In the genomic region with DNA sequence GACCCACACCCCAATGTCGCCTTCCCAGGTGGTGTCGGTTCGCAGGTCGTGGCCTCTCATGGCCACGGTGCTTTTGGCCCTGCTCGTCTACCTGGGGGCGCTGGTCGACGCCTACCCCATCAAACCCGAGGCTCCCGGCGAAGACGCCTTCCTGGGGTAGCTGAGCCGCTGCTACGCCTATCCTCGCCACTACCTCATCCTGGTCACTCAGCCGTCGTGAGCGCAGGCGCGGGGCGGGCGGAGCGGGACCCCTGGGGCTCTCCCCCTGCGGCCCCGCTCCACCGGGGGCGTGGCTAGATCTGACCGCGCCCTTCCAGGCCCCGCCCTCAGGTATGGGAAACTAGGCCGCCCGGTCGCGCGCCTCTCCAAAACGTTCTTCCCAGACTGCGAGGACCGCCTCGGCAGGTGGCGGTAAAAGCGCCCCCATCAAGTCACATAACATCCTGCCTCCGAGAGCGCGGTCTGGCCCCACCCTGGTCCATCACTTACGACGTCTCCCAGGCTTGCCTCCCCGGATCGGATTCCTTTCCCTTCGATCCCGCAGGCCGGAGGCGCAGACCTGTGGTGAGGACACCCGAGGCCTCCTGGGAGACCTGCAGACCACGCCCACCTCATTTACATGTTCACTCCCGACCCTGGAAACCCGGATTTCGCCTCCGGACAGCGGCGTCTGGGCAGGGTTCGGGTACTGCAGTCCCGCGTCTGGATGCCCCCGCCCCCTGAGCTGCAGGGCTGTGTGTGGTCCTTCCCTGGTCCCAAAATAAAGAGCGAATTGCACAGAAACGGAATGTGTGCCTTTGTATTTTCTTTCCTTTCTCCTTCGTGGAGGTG, we compare ENCODE assay signal across 8 cellular contexts.
DNase-seq lines count a peak whose midpoint lies in the region; ATAC-seq and TF ChIP-seq lines count a peak whose summit lies in the region.

No MANE protein-coding gene starts in this region.

- H3K4me3 Mint-ChIP-seq in H9 = peak overlapping the region; percentile 88 to 94

- no peak overlapping the region for H2BK20ac ChIP-seq in H9 (ENCODE audit: low read depth, low read length, poor library complexity, severe bottlenecking)

- H3K4me3 ChIP-seq in ACC112 (ENCODE audit: low read depth, low read length) = peak overlapping the region; percentile 67
- peak overlapping the region; percentile 15 to 53 (median 42) for H3K4me3 ChIP-seq in Peyer's patch
- H3K4me3 ChIP-seq in coronary artery = peak overlapping the region; percentile 64
- H3K4me3 ChIP-seq in lower leg skin (ENCODE audit: low read depth, poor library complexity, severe bottlenecking) = peak overlapping the region; percentile 1
- peak overlapping the region; percentile 38 to 57 (median 44) for H3K4me3 ChIP-seq in stomach

- WGBS in H9 (ENCODE audit: extremely low coverage, insufficient read length, low lambda C conversion rate) = no CpG with 5 or more reads among the region's 68 CpGs
- 1 to 6% methylated on average over 31 to 58 of the region's 68 CpGs for WGBS in lower leg skin, 2 donors
- WGBS in stomach, 5 donors = 1 to 5% (median 3%) methylated on average over 37 to 68 of the region's 68 CpGs

- TF ChIP-seq POLR2A in Peyer's patch (IDR thresholded peaks at IDR 0.05) = no peak
- no peak for TF ChIP-seq POLR2A in lower leg skin (IDR thresholded peaks at IDR 0.05)
- TF ChIP-seq POLR2A in stomach (IDR thresholded peaks at IDR 0.05) = peak in 1 of 4 donors; percentile 9

- H3K79me2 ChIP-seq in ACC112 (ENCODE audit: control insufficient read depth, insufficient read depth, low read length, unreplicated experiment) = no peaks in the 10 kb centered on the region
- no peaks in the 10 kb centered on the region for H3K79me2 ChIP-seq in H9 (ENCODE audit: insufficient read depth, low read length)

- intact Hi-C loops in lower leg skin (cut with DNase I; ENCODE audit: low total_unique reads) = no loop called here
- intact Hi-C loops in stomach (cut with DNase I; ENCODE audit: low total_unique reads) = no loop called here

- peaks cover 10% of the 10 kb centered on the region for H3K23me2 ChIP-seq in H9 (ENCODE audit: insufficient read length, low read depth, low read length, poor library complexity, severe bottlenecking)

- H3K27me3 ChIP-seq in ACC112 (ENCODE audit: insufficient read depth, low read length) = peaks cover 24% of the 10 kb centered on the region
- H3K27me3 ChIP-seq in H9 (ENCODE audit: insufficient read depth, low read length) = no peaks in the 10 kb centered on the region
- H3K27me3 ChIP-seq in Peyer's patch = no peaks in the 10 kb centered on the region
- H3K27me3 ChIP-seq in stomach = peaks cover 0 to 47% (median 25%) of the 10 kb centered on the region in 3 donors

- peaks cover 28 to 33% of the 10 kb centered on the region in 2 experiments for H3K4me1 Mint-ChIP-seq in H9

- TF ChIP-seq CTCF in H9 (conservative IDR thresholded peaks at IDR 0.05) = no peak
- TF ChIP-seq CTCF in Peyer's patch (IDR thresholded peaks at IDR 0.05) = peak in 1 of 6 experiments; percentile 12
- TF ChIP-seq CTCF in coronary artery (IDR thresholded peaks at IDR 0.05) = no peak
- TF ChIP-seq CTCF in lower leg skin (IDR thresholded peaks at IDR 0.05) = no peak
- no peak for TF ChIP-seq CTCF in stomach (IDR thresholded peaks at IDR 0.05)

- H4K20me1 ChIP-seq in H9 (ENCODE audit: control insufficient read depth, insufficient read depth, insufficient read length) = no peaks in the 10 kb centered on the region

- H3K9me3 ChIP-seq in H9 (ENCODE audit: control insufficient read depth, low read depth, low read length) (no peaks in the 10 kb centered on the region), Peyer's patch (peaks cover 0 to 4% (median 0%) of the 10 kb centered on the region in 4 donors), stomach (no peaks in the 10 kb centered on the region)

- no peak overlapping the region for H3K4ac ChIP-seq in H9 (ENCODE audit: low read depth, low read length)

- no peak overlapping the region for H3K56ac ChIP-seq in H9 (ENCODE audit: insufficient read length, low read depth, low read length)

- H3K14ac ChIP-seq in H9 (ENCODE audit: insufficient read depth, low read length) = peak overlapping the region; percentile 91

- no peak overlapping the region for H2AK5ac ChIP-seq in H9 (ENCODE audit: insufficient read length, low read length)

- H2AFZ ChIP-seq in ACC112 (ENCODE audit: low read length, unreplicated experiment) (no peak overlapping the region), H9 (ENCODE audit: low read length) (no peak overlapping the region)

- no peaks in the 10 kb centered on the region for H3K36me3 ChIP-seq in ACC112 (ENCODE audit: insufficient read depth, low read length)
- no peaks in the 10 kb centered on the region for H3K36me3 ChIP-seq in Peyer's patch
- no peaks in the 10 kb centered on the region for H3K36me3 ChIP-seq in stomach

- H3T11ph ChIP-seq in H9 (ENCODE audit: low read length) = no peak overlapping the region

- H3K27ac ChIP-seq in ACC112 (ENCODE audit: low read depth, low read length) = no peak overlapping the region
- no peak overlapping the region for H3K27ac ChIP-seq in H9 (ENCODE audit: insufficient read length, low read depth, low read length)
- H3K27ac ChIP-seq in Peyer's patch = peak overlapping the region in 1 of 4 donors; percentile 36
- no peak overlapping the region for H3K27ac ChIP-seq in coronary artery
- H3K27ac ChIP-seq in stomach = peak overlapping the region; percentile 47 to 65 (median 56)

- peak; percentile 100 for DNase-seq in H9
- peak; percentile 21 to 80 (median 78) for DNase-seq in Peyer's patch
- DNase-seq in coronary artery (ENCODE audit: low spot score) = no peak
- DNase-seq in lower leg skin (ENCODE audit: low spot score in 2 of 2) = peak in 1 of 2 donors; percentile 89
- peak; percentile 87 for DNase-seq in stomach

- H3K9ac ChIP-seq in H9 (ENCODE audit: extremely low read depth, insufficient read length, low read length) = peak overlapping the region; percentile 77

- no peak overlapping the region for H2BK5ac ChIP-seq in H9 (ENCODE audit: insufficient read length, low read length)

- H4K8ac ChIP-seq in H9 (replicated peaks; ENCODE audit: insufficient read length, low read depth, low read length) = no peak overlapping the region

- no peak overlapping the region for H2BK15ac ChIP-seq in H9 (ENCODE audit: low read depth, low read length)

- no peak overlapping the region for H4K91ac ChIP-seq in H9 (ENCODE audit: insufficient read length, low read depth, low read length)

- H3K36me3 Mint-ChIP-seq in H9 (ENCODE audit: insufficient read depth in 1 of 3, low read depth in 3 of 3) = peaks cover 6 to 11% (median 11%) of the 10 kb centered on the region in 3 experiments; a peak in 6 of 7 replicates

- H3K27me3 Mint-ChIP-seq in H9 (ENCODE audit: low read depth) = peaks cover 2% of the 10 kb centered on the region

- H2BK12ac ChIP-seq in H9 (ENCODE audit: insufficient read length, low read depth, low read length) = no peak overlapping the region

- no peak overlapping the region for H3K23ac ChIP-seq in H9 (ENCODE audit: insufficient read length, low read depth, low read length)

- peak overlapping the region; percentile 76 for H3K4me2 ChIP-seq in H9 (ENCODE audit: insufficient read depth, insufficient read length, low read length)

- no peak overlapping the region for H4K5ac ChIP-seq in H9 (ENCODE audit: insufficient read length, low read depth, low read length)

- peaks cover 3% of the 10 kb centered on the region for H3K4me1 ChIP-seq in ACC112 (ENCODE audit: control insufficient read depth, insufficient read depth, low read length, unreplicated experiment)
- H3K4me1 ChIP-seq in H9 (ENCODE audit: insufficient read depth, low read length) = peaks cover 3% of the 10 kb centered on the region; the same call in 1 of the 2 replicates
- peaks cover 0 to 11% (median 8%) of the 10 kb centered on the region in 4 donors for H3K4me1 ChIP-seq in Peyer's patch
- H3K4me1 ChIP-seq in stomach = peaks cover 0 to 24% (median 18%) of the 10 kb centered on the region in 4 donors

- H3K9me3 Mint-ChIP-seq in H9 = peaks cover 10 to 13% of the 10 kb centered on the region in 2 experiments; a peak in 4 of 5 replicates

- H3K27ac Mint-ChIP-seq in H9 = peak overlapping the region; percentile 99 to 100 (median 99)

- ATAC-seq in HG02884 (IDR thresholded peaks at IDR 0.05; ENCODE audit: unreplicated experiment) (no peak), GM21423 (IDR thresholded peaks at IDR 0.05; ENCODE audit: unreplicated experiment) (no peak)

- H2BK120ac ChIP-seq in H9 (ENCODE audit: low read depth, low read length, poor library complexity, severe bottlenecking) = no peak overlapping the region

- TF ChIP-seq EP300 in stomach (IDR thresholded peaks at IDR 0.05) = no peak

- H3K18ac ChIP-seq in H9 (ENCODE audit: insufficient read length, low read depth, low read length) = peak overlapping the region; percentile 93

- H3K79me1 ChIP-seq in H9 (ENCODE audit: insufficient read depth, low read depth, low read length, poor library complexity, severe bottlenecking) = no peaks in the 10 kb centered on the region

Comparison
In these comparisons a context has a peak if more than half of its experiments do, and no peak if none do; other contexts are left out.
1. H3K27ac ChIP-seq: peak in stomach (5 of 5); none in ACC112 (single experiment), H9 (single experiment) and coronary artery (0 of 2).
2. H3K4me3 ChIP-seq: peak in every context shown above with its lines; median percentile 67 in ACC112; 64 in coronary artery; 44 in stomach; 42 in Peyer's patch; 1 in lower leg skin.